Comparison of ENCODE assay signal across 27 cellular contexts in genomic region chr15:62715946-62716345, GRCh38.
"Had no signal": no experiment of that assay in that cellular context is flagged by ENCODE, and none has a peak within 500 bp of the region (broad histone marks: within the 10 kb centered on the region; RNA-seq: fewer than 3 reads in every experiment).

No MANE protein-coding gene starts in this region.

- H3K4me3 ChIP-seq: stomach, suprapubic skin, testis, thoracic aorta, thyroid gland, tibial artery, tibial nerve, transverse colon, upper lobe of left lung, upper lobe of right lung, uterus, vagina had no signal

- H3K27me3 ChIP-seq: stomach, suprapubic skin, testis, thyroid gland, tibial artery, tibial nerve, transverse colon, upper lobe of left lung, upper lobe of right lung, uterus, vagina had no signal

- H3K27ac ChIP-seq: stomach, suprapubic skin, testis, thoracic aorta, thyroid gland, tibial artery, tibial nerve, transverse colon, upper lobe of left lung, upper lobe of right lung, uterus, vagina had no signal

- DNase-seq: stimulated activated CD4-positive, alpha-beta T cell treated with anti-CD3 and anti-CD28 coated beads, Interleukin-2, amount 100 ng/mL, for 48 hours; stimulated activated CD4-positive, alpha-beta T cell treated with anti-CD3 and anti-CD28 coated beads, Interleukin-4, amount 100 ng/mL, for 1 hour; stimulated activated CD4-positive, alpha-beta T cell treated with anti-CD3 and anti-CD28 coated beads, Interleukin-4, amount 100 ng/mL, for 24 hours; stimulated activated CD4-positive, alpha-beta T cell treated with anti-CD3 and anti-CD28 coated beads, Interleukin-4, amount 100 ng/mL, for 4 hours; stimulated activated CD8-positive, alpha-beta memory T cell treated with anti-CD3 and anti-CD28 coated beads, Interleukin-4, amount 100 ng/mL, for 48 hours; stimulated activated naive B cell treated with anti-CD40 and anti-IgM and Interleukin-4, amounts not matched to agents 10 μg/mL and 1 μg/mL and 100 μg/mL, for 72 hours; stimulated activated naive CD4-positive, alpha-beta T cell; stimulated activated naive CD4-positive, alpha-beta T cell treated with Interleukin-2 at 50 U/mL for 16 hours; stimulated activated naive CD8-positive, alpha-beta T cell treated with anti-CD3 and anti-CD28 coated beads, Interleukin-15, amount 100 ng/mL, for 72 hours; stimulated activated naive CD8-positive, alpha-beta T cell treated with anti-CD3 and anti-CD28 coated beads, Interleukin-15, Interleukin-2, amounts not matched to agents 100 U/mL and 50 U/mL, for 24 hours; stomach; substantia nigra; testis; thyroid gland; tibial artery; transverse colon; trophoblast cell; upper lobe of left lung; upper lobe of right lung; uterus had no signal

- ATAC-seq: stimulated activated effector memory CD8-positive, alpha-beta T cell treated with anti-CD3 and anti-CD28 coated beads, Interleukin-12 subunit alpha, Interleukin-12 subunit beta, amount 100 ng/mL, for 72 hours; stimulated activated memory B cell treated with anti-CD40 and anti-IgM and Interleukin-4, amounts not matched to agents 10 μg/mL and 1 μg/mL and 100 μg/mL, for 72 hours; stimulated activated naive B cell treated with anti-CD40 and anti-IgM and Interleukin-4, amounts not matched to agents 10 μg/mL and 1 μg/mL and 100 μg/mL, for 72 hours; stimulated activated naive CD8-positive, alpha-beta T cell treated with anti-CD3 and anti-CD28 coated beads, Interleukin-15, amount 100 ng/mL, for 72 hours; stimulated activated naive CD8-positive, alpha-beta T cell treated with anti-CD3 and anti-CD28 coated beads, Interleukin-15, Interleukin-2, amounts not matched to agents 100 U/mL and 50 U/mL, for 24 hours; upper lobe of right lung had no signal

- H3K36me3 ChIP-seq: upper lobe of right lung, uterus had no signal

- H3K4me1 ChIP-seq: stomach, suprapubic skin, testis, thyroid gland, tibial artery, tibial nerve, transverse colon, upper lobe of left lung, upper lobe of right lung, uterus, vagina had no signal

- H3K9me3 ChIP-seq: stomach, suprapubic skin, testis, thoracic aorta, thyroid gland, tibial artery, tibial nerve, transverse colon, upper lobe of left lung, upper lobe of right lung, uterus, vagina had no signal

- FAIRE-seq: urothelium cell line had no signal
